In genomic region chr22:20584029-20584871, GRCh38 we compare ENCODE assay signal across 10 cellular contexts.
"Had no signal": no experiment of that assay in that cellular context is flagged by ENCODE, and none has a peak within 500 bp of the region (broad histone marks: within the 10 kb centered on the region; RNA-seq: fewer than 3 reads in every experiment).

No MANE protein-coding gene starts in this region.

- DNase-seq: activated gamma-delta T cell treated with Interleukin-2 at 50 U/mL for 16 hours; activated T-cell treated with anti-CD3 and anti-CD28 coated beads for 4 hours; effector memory CD4-positive, alpha-beta T cell; kidney glomerular epithelial cell; retina had no signal

- H3K27ac ChIP-seq: gastroesophageal sphincter, tibial nerve, VCaP had no signal

- H3K9me3 ChIP-seq: adrenal gland, gastroesophageal sphincter, tibial nerve had no signal

- H3K27me3 ChIP-seq: adrenal gland, gastroesophageal sphincter, tibial nerve had no signal

- ATAC-seq: gastroesophageal sphincter had no signal

- H3K4me3 ChIP-seq: adrenal gland, gastroesophageal sphincter, lung, tibial nerve had no signal
